18 cellular contexts compared by ENCODE assay signal in the genomic region with DNA sequence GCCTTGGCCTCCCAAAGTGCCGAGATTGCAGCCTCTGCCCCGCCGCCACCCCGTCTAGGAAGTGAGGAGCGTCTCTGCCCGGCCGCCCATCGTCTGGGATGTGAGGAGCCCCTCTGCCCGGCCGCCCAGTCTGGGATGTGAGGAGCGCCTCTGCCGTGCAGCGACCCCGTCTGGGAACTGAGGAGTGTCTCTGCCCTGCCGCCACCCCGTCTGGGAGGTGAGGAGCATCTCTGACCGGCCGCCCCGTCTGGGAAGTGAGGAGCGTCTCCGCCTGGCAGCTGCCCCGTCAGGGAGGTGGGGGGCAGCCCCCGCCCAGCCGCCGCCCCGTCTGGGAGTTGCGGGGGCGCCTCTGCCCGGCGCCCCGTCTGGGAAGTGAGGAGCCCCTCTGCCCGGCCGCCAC. TPM values are rescaled to one million over a fixed set of nuclear protein-coding genes. Genes with fewer than 3 reads are reported as not detected.
"Had no signal": no experiment of that assay in that cellular context is flagged by ENCODE, and none has a peak within 500 bp of the region (broad histone marks: within the 10 kb centered on the region; RNA-seq: fewer than 3 reads in every experiment).

No MANE protein-coding gene starts in this region.

RNA-seq across cellular contexts. Expression of gene OR4E1, which starts 24.0 kb away (rescaled TPM):
- total RNA-seq: activated B cell treated with CpG ODN at 0.5 μM for 24 hours; activated CD4-positive, alpha-beta T cell treated with anti-CD3 and anti-CD28 coated beads, Interleukin-2, amount 10 ng/mL, durations not matched to agents 24 days and 14 days; activated CD8-positive, alpha-beta memory T cell treated with anti-CD3 and anti-CD28 coated beads for 36 hours; activated CD8-positive, alpha-beta T cell treated with anti-CD3 and anti-CD28 coated beads for 36 hours; activated naive CD8-positive, alpha-beta T cell treated with anti-CD3 and anti-CD28 coated beads for 36 hours; activated T-cell treated with anti-CD3 and anti-CD28 coated beads, Interleukin-2, amount 50 U/mL, for 4 hours; activated T-cell treated with anti-CD3 and anti-CD28 coated beads, Interleukin-2, amount 50 U/mL, for 72 hours; activated T-helper 1 cell treated with anti-CD3 and anti-CD28 coated beads, Interleukin-12 subunit alpha, Interleukin-12 subunit beta, Interleukin-2, Interleukin-4 antibody, amounts not matched to agents 30 ng/mL and 10 ng/mL and 1 ng/mL, durations not matched to agents 14 hours and 24 hours and 36 hours; adrenal gland; aorta; astrocyte; body of pancreas; breast epithelium; cardiac septum; cerebellum had no signal
- polyA plus RNA-seq: adrenal gland, aorta had no signal

RNA-seq across cellular contexts. Expression of gene OR4E2, which starts 44.0 kb away (rescaled TPM):
- total RNA-seq: activated B cell treated with CpG ODN at 0.5 μM for 24 hours; activated CD4-positive, alpha-beta memory T cell treated with anti-CD3 and anti-CD28 coated beads for 36 hours; activated CD4-positive, alpha-beta T cell treated with anti-CD3 and anti-CD28 coated beads, Interleukin-2, amount 10 ng/mL, durations not matched to agents 24 days and 14 days; activated CD8-positive, alpha-beta memory T cell treated with anti-CD3 and anti-CD28 coated beads for 36 hours; activated CD8-positive, alpha-beta T cell treated with anti-CD3 and anti-CD28 coated beads for 36 hours; activated naive CD4-positive, alpha-beta T cell treated with anti-CD3 and anti-CD28 coated beads for 36 hours; activated naive CD8-positive, alpha-beta T cell treated with anti-CD3 and anti-CD28 coated beads for 36 hours; activated T-cell treated with anti-CD3 and anti-CD28 coated beads, Interleukin-2, amount 50 U/mL, for 4 hours; activated T-cell treated with anti-CD3 and anti-CD28 coated beads, Interleukin-2, amount 50 U/mL, for 72 hours; activated T-helper 1 cell treated with anti-CD3 and anti-CD28 coated beads, Interleukin-12 subunit alpha, Interleukin-12 subunit beta, Interleukin-2, Interleukin-4 antibody, amounts not matched to agents 30 ng/mL and 10 ng/mL and 1 ng/mL, durations not matched to agents 14 hours and 24 hours and 36 hours; activated T-helper 17 cell treated with anti-CD3 and anti-CD28 coated beads, Interleukin-2, amount 50 U/mL, for 72 hours; adrenal gland; aorta; astrocyte; body of pancreas; breast epithelium; cardiac septum; cerebellum had no signal
- polyA plus RNA-seq: adrenal gland, aorta had no signal
